In genomic region chr1:184051485-184052193, GRCh38 we compare ENCODE assay signal across 8 cellular contexts. TPM values are rescaled to one million over a fixed set of nuclear protein-coding genes. Genes with fewer than 3 reads are reported as not detected.
A peak's percentile ranks its signal among the peaks of the same experiment; 100 is the strongest.
DNase-seq lines count a peak whose midpoint lies in the region; ATAC-seq and TF ChIP-seq lines count a peak whose summit lies in the region.

TSEN15 (plus strand) TSS chr1:184051730; CDS start chr1:184051756, 26 bp downstream.

- POLR2A ChIA-PET in activated CD4-positive, alpha-beta T cell treated with anti-CD3 and anti-CD28 coated beads for 36 hours (lab: Charles Lee) = no interaction called here

- H3K27ac ChIP-seq in colonic mucosa (peak within 1 kb of the TSS; percentile 67), left lung (peak within 1 kb of the TSS; percentile 80 to 84)

- peaks cover 5% of the 10 kb centered on the region for H3K9me3 Mint-ChIP-seq in activated CD4-positive, alpha-beta T cell treated with anti-CD3 and anti-CD28 coated beads for 36 hours (ENCODE audit: low read depth)

- H3K36me3 Mint-ChIP-seq in activated CD4-positive, alpha-beta T cell treated with anti-CD3 and anti-CD28 coated beads for 36 hours (ENCODE audit: low read depth) = peaks cover 21% of the 10 kb centered on the region

- peaks cover 33% of the 10 kb centered on the region for H3K4me1 Mint-ChIP-seq in activated CD4-positive, alpha-beta T cell treated with anti-CD3 and anti-CD28 coated beads for 36 hours

- DNase-seq in AG20443 (ENCODE audit: low spot score) = peak; percentile 92
- DNase-seq in NCI-H510A (lab: John Stamatoyannopoulos, UW) = peak; percentile 60
- peak; percentile 89 for DNase-seq in activated CD4-positive, alpha-beta T cell treated with anti-CD3 and anti-CD28 coated beads for 36 hours
- DNase-seq in colonic mucosa = peak; percentile 80
- peak; percentile 85 to 97 for DNase-seq in left lung
- peak; percentile 83 for DNase-seq in stimulated activated CD4-positive, alpha-beta T cell treated with anti-CD3 and anti-CD28 coated beads, Interleukin-4, amount 100 ng/mL, for 24 hours

- intact Hi-C loops in activated CD4-positive, alpha-beta T cell treated with anti-CD3 and anti-CD28 coated beads for 36 hours (cut with DNase I, micrococcal nuclease) = loop anchor here (1.0 to 10.0 kb wide), 14 partner anchors 12 to 1106 kb away; partner anchors contain the start of genes APOBEC4 (in 2 of the 2), NIBAN1 (in 2 of the 2), SMG7 (in 2 of the 2) and ARPC5 (in 1 of the 2)
- intact Hi-C loops in colonic mucosa (cut with DNase I) (no loop called here), left lung (cut with DNase I) (no loop called here)

- peak within 1 kb of the TSS; percentile 89 for H3K4me3 ChIP-seq in colonic mucosa
- H3K4me3 ChIP-seq in left lung = peak within 1 kb of the TSS; percentile 79 to 83

- H3K27me3 ChIP-seq in colonic mucosa (no peaks in the 10 kb centered on the region), left lung (no peaks in the 10 kb centered on the region)

- peak within 1 kb of the TSS; percentile 93 for H3K4me3 Mint-ChIP-seq in activated CD4-positive, alpha-beta T cell treated with anti-CD3 and anti-CD28 coated beads for 36 hours

- H3K4me1 ChIP-seq in colonic mucosa (no peaks in the 10 kb centered on the region), left lung (peaks cover 10 to 28% of the 10 kb centered on the region in 2 donors)

- CTCF ChIA-PET in activated CD4-positive, alpha-beta T cell treated with anti-CD3 and anti-CD28 coated beads for 36 hours (lab: Charles Lee) = interaction anchor here (0.9 to 2.1 kb wide), 6 partner anchors 8 to 397 kb away, joined by 3 to 8 read pairs (median 4); partner anchors contain the start of gene COLGALT2

- H3K27me3 Mint-ChIP-seq in activated CD4-positive, alpha-beta T cell treated with anti-CD3 and anti-CD28 coated beads for 36 hours = peaks cover 9% of the 10 kb centered on the region

- ATAC-seq in GM19023 (IDR thresholded peaks at IDR 0.05; ENCODE audit: unreplicated experiment) (peak; percentile 97), HG03280 (IDR thresholded peaks at IDR 0.05; ENCODE audit: unreplicated experiment) (peak; percentile 98), left lung (peak; percentile 99)
- ATAC-seq in activated CD4-positive, alpha-beta T cell treated with anti-CD3 and anti-CD28 coated beads for 36 hours = peak; percentile 97

- no peaks in the 10 kb centered on the region for H3K36me3 ChIP-seq in colonic mucosa
- H3K36me3 ChIP-seq in left lung = peaks cover 0 to 10% of the 10 kb centered on the region in 2 donors

- TF ChIP-seq CTCF in colonic mucosa (IDR thresholded peaks at IDR 0.05) (no peak), left lung (IDR thresholded peaks at IDR 0.05) (no peak)

- peak within 1 kb of the TSS; percentile 99 for H3K27ac Mint-ChIP-seq in activated CD4-positive, alpha-beta T cell treated with anti-CD3 and anti-CD28 coated beads for 36 hours

- peak within 1 kb of the TSS; percentile 66 to 70 for H3K9ac ChIP-seq in colonic mucosa (ENCODE audit: low read depth in 2 of 2, low read length in 2 of 2)

- H3K9me3 ChIP-seq in colonic mucosa (no peaks in the 10 kb centered on the region), left lung (no peaks in the 10 kb centered on the region)

RNA-seq across cellular contexts. Expression of gene TSEN15, which starts in this region (rescaled TPM):
- total RNA-seq in activated CD4-positive, alpha-beta T cell treated with anti-CD3 and anti-CD28 coated beads for 36 hours = 10 to 100 TPM; 44.1 to 47.3 TPM
- 10 to 100 TPM; 13.3 to 18.5 TPM for total RNA-seq in colonic mucosa
- total RNA-seq in left lung = 10 to 100 TPM; 33.8 to 33.9 TPM

Comparison
In these comparisons a context has a peak if more than half of its experiments do, and no peak if none do; other contexts are left out.
1. Peak in every context shown above with its lines: DNase-seq, ATAC-seq, H3K4me3 ChIP-seq and H3K27ac ChIP-seq.
2. intact Hi-C loops: an anchor here in activated CD4-positive, alpha-beta T cell treated with anti-CD3 and anti-CD28 coated beads for 36 hours (1.0 to 10.0 kb wide); none called in colonic mucosa and left lung.